ENCODE assay signal across 17 cellular contexts in the genomic region with DNA sequence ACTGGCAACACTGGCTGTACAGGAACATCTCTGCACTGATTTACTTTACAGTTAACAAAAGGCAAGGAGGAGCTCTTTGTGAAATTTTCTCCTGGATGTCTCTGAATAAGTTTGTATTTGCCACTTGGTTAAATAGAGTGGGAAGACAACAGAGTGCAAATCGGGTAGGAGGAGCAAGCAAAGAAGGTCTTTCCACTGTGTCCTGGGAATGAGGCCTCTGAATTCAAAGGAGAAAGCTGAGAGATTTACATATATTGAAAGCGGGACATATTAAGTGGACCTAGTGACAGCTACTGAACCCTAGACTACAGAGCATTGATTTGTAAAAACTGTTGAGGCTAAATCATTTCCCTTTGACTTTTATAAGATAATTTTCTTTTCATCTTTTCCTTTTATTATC.
"Had no signal": no experiment of that assay in that cellular context is flagged by ENCODE, and none has a peak within 500 bp of the region (broad histone marks: within the 10 kb centered on the region; RNA-seq: fewer than 3 reads in every experiment).

No MANE protein-coding gene starts in this region.

- H3K9me3 Mint-ChIP-seq: activated CD8-positive, alpha-beta T cell treated with anti-CD3 and anti-CD28 coated beads for 36 hours; activated T-cell treated with anti-CD3 and anti-CD28 coated beads, Interleukin-2, amount 50 U/mL, for 4 hours; naive thymus-derived CD4-positive, alpha-beta T cell; stimulated activated naive CD8-positive, alpha-beta T cell treated with anti-CD3 and anti-CD28 coated beads, Interleukin-15, amount 100 ng/mL, for 72 hours had no signal

- H3K27ac ChIP-seq: left lung, ovary, sigmoid colon, testis had no signal

- H3K4me3 Mint-ChIP-seq: activated CD8-positive, alpha-beta T cell treated with anti-CD3 and anti-CD28 coated beads for 36 hours; activated naive CD8-positive, alpha-beta T cell; activated T-cell treated with anti-CD3 and anti-CD28 coated beads, Interleukin-2, amount 50 U/mL, for 4 hours; naive thymus-derived CD4-positive, alpha-beta T cell; stimulated activated naive CD8-positive, alpha-beta T cell treated with anti-CD3 and anti-CD28 coated beads, Interleukin-15, amount 100 ng/mL, for 72 hours; T-helper 17 cell had no signal

- FAIRE-seq: kidney had no signal

- H3K4me1 Mint-ChIP-seq: naive thymus-derived CD4-positive, alpha-beta T cell; stimulated activated naive CD8-positive, alpha-beta T cell treated with anti-CD3 and anti-CD28 coated beads, Interleukin-15, amount 100 ng/mL, for 72 hours; T-helper 17 cell had no signal

- H3K36me3 ChIP-seq: left lung, ovary, sigmoid colon had no signal

- H3K4me3 ChIP-seq: left lung, mucosa of descending colon, ovary, sigmoid colon, testis had no signal

- H3K27me3 ChIP-seq: left lung, ovary, sigmoid colon, testis had no signal

- H3K27ac Mint-ChIP-seq: activated CD8-positive, alpha-beta T cell treated with anti-CD3 and anti-CD28 coated beads for 36 hours; activated naive CD8-positive, alpha-beta T cell; naive thymus-derived CD4-positive, alpha-beta T cell; stimulated activated naive CD8-positive, alpha-beta T cell treated with anti-CD3 and anti-CD28 coated beads, Interleukin-15, amount 100 ng/mL, for 72 hours; T-helper 17 cell had no signal

- DNase-seq: activated CD4-positive, alpha-beta T cell treated with anti-CD3 and anti-CD28 coated beads for 48 hours; activated CD8-positive, alpha-beta T cell treated with anti-CD3 and anti-CD28 coated beads for 36 hours; activated gamma-delta T cell; activated T-cell treated with anti-CD3 and anti-CD28 coated beads, Interleukin-2, amount 50 U/mL, for 4 hours; amniotic stem cell; dermis blood vessel endothelial cell; kidney; left lung; mucosa of descending colon; naive thymus-derived CD4-positive, alpha-beta T cell; ovary; sigmoid colon; stimulated activated CD4-positive, alpha-beta T cell treated with anti-CD3 and anti-CD28 coated beads, Interleukin-1b, Interleukin-23, amount 100 ng/mL, for 48 hours; stimulated activated naive CD8-positive, alpha-beta T cell treated with anti-CD3 and anti-CD28 coated beads, Interleukin-15, amount 100 ng/mL, for 72 hours; T-helper 17 cell; testis had no signal

- ATAC-seq: activated CD8-positive, alpha-beta T cell treated with anti-CD3 and anti-CD28 coated beads for 36 hours; activated T-cell treated with anti-CD3 and anti-CD28 coated beads, Interleukin-2, amount 50 U/mL, for 4 hours; left lung; mucosa of descending colon; naive thymus-derived CD4-positive, alpha-beta T cell; stimulated activated naive CD8-positive, alpha-beta T cell treated with anti-CD3 and anti-CD28 coated beads, Interleukin-15, amount 100 ng/mL, for 72 hours; T-helper 17 cell had no signal

- H3K4me1 ChIP-seq: left lung, testis had no signal

- H3K9me3 ChIP-seq: left lung, mucosa of descending colon, ovary, sigmoid colon, testis had no signal

- H3K27me3 Mint-ChIP-seq: naive thymus-derived CD4-positive, alpha-beta T cell; stimulated activated naive CD8-positive, alpha-beta T cell treated with anti-CD3 and anti-CD28 coated beads, Interleukin-15, amount 100 ng/mL, for 72 hours; T-helper 17 cell had no signal
